In genomic region chr10:20287951-20288350, GRCh38 we compare ENCODE assay signal across 23 cellular contexts.
"Had no signal": no experiment of that assay in that cellular context is flagged by ENCODE, and none has a peak within 500 bp of the region (broad histone marks: within the 10 kb centered on the region; RNA-seq: fewer than 3 reads in every experiment).

No MANE protein-coding gene starts in this region.

- H3K27ac Mint-ChIP-seq: activated naive CD4-positive, alpha-beta T cell treated with anti-CD3 and anti-CD28 coated beads, Interleukin-2, amount 50 U/mL, for 72 hours; natural killer cell treated with Interleukin-12 subunit alpha and Interleukin-12 subunit beta and Interleukin-15 and Interleukin-18, amount 100 ng/mL, for 72 hours; T-helper 17 cell had no signal

- H3K4me1 Mint-ChIP-seq: T-helper 17 cell had no signal

- H3K79me2 ChIP-seq: hepatocyte had no signal

- H2AFZ ChIP-seq: hepatocyte had no signal

- H3K36me3 Mint-ChIP-seq: activated naive CD4-positive, alpha-beta T cell treated with anti-CD3 and anti-CD28 coated beads, Interleukin-2, amount 50 U/mL, for 72 hours; natural killer cell treated with Interleukin-12 subunit alpha and Interleukin-12 subunit beta and Interleukin-15 and Interleukin-18, amount 100 ng/mL, for 72 hours had no signal

- H3K4me3 Mint-ChIP-seq: natural killer cell treated with Interleukin-12 subunit alpha and Interleukin-12 subunit beta and Interleukin-15 and Interleukin-18, amount 100 ng/mL, for 72 hours; T-helper 17 cell had no signal

- H3K36me3 ChIP-seq: adrenal gland, cardiac muscle cell, pancreas, sigmoid colon, thoracic aorta, upper lobe of right lung had no signal

- H3K27me3 Mint-ChIP-seq: natural killer cell treated with Interleukin-12 subunit alpha and Interleukin-12 subunit beta and Interleukin-15 and Interleukin-18, amount 100 ng/mL, for 72 hours; T-helper 17 cell had no signal

- H3K27ac ChIP-seq: adrenal gland, cardiac muscle cell, hepatocyte, pancreas, SK-N-MC, thoracic aorta, upper lobe of right lung had no signal

- H3K4me1 ChIP-seq: adrenal gland, pancreas, upper lobe of right lung had no signal

- H3K4me2 ChIP-seq: hepatocyte, smooth muscle cell had no signal

- ATAC-seq: activated naive CD4-positive, alpha-beta T cell treated with anti-CD3 and anti-CD28 coated beads, Interleukin-2, amount 50 U/mL, for 72 hours; left ventricle myocardium superior; natural killer cell treated with Interleukin-12 subunit alpha and Interleukin-12 subunit beta and Interleukin-15 and Interleukin-18, amount 100 ng/mL, for 72 hours; pancreas; T-helper 17 cell; upper lobe of right lung had no signal

- DNase-seq: activated CD4-positive, alpha-beta T cell treated with anti-CD3 and anti-CD28 coated beads for 4 hours; activated CD4-positive, alpha-beta T cell treated with anti-CD3 and anti-CD28 coated beads, Interleukin-2, amount 50 U/mL, for 48 hours; activated CD4-positive, CD25-positive, alpha-beta regulatory T cell; activated gamma-delta T cell treated with Interleukin-2 at 50 U/mL for 16 hours; adrenal gland; effector CD4-positive, alpha-beta T cell; left ventricle myocardium superior; mammary epithelial cell; pancreas; sigmoid colon; stimulated activated CD4-positive, alpha-beta T cell treated with anti-CD3 and anti-CD28 coated beads, Interleukin-15, amount 100 ng/mL, for 24 hours; stimulated activated naive CD4-positive, alpha-beta T cell; SW 1271; T-helper 17 cell; upper lobe of right lung had no signal

- H3K27me3 ChIP-seq: adrenal gland, cardiac muscle cell, hepatocyte, pancreas, sigmoid colon, upper lobe of right lung had no signal

- H3K4me3 ChIP-seq: adrenal gland, cardiac muscle cell, hepatocyte, pancreas, sigmoid colon, SK-N-MC, smooth muscle cell, thoracic aorta, upper lobe of right lung had no signal

- H3K9me3 ChIP-seq: adrenal gland, pancreas, sigmoid colon, thoracic aorta, upper lobe of right lung had no signal

- FAIRE-seq: endometrium, pancreas had no signal
